In genomic region chr16:4330277-4330882, GRCh38 we compare ENCODE assay signal across 9 cellular contexts. TPM values are rescaled to one million over a fixed set of nuclear protein-coding genes. Genes with fewer than 3 reads are reported as not detected.
DNase-seq lines count a peak whose midpoint lies in the region; ATAC-seq and TF ChIP-seq lines count a peak whose summit lies in the region.
"Had no signal": no experiment of that assay in that cellular context is flagged by ENCODE, and none has a peak within 500 bp of the region (broad histone marks: within the 10 kb centered on the region; RNA-seq: fewer than 3 reads in every experiment).

No MANE protein-coding gene starts in this region.

- H3K9ac ChIP-seq in GM23248: no peak overlapping the region

- peak; percentile 83 to 87 (median 86) for ATAC-seq in natural killer cell
- no peak for ATAC-seq in GM21528 (IDR thresholded peaks at IDR 0.05; ENCODE audit: low FRiP score, unreplicated experiment)

- H3K4me1 ChIP-seq in GM23248 (ENCODE audit: insufficient read depth) (peaks cover 8% of the 10 kb centered on the region; the same call in 1 of the 2 replicates), Peyer's patch (peaks cover 0 to 25% (median 13%) of the 10 kb centered on the region in 4 donors), esophagus squamous epithelium (peaks cover 22 to 48% (median 27%) of the 10 kb centered on the region in 3 donors)

- H2AFZ ChIP-seq in GM23248: no peak overlapping the region

- H3K9me2 ChIP-seq in GM23248 (ENCODE audit: insufficient read depth): no peaks in the 10 kb centered on the region

- H3K9me3 Mint-ChIP-seq in natural killer cell: no peaks in the 10 kb centered on the region
- H3K9me3 Mint-ChIP-seq: IgD-negative memory B cell had no signal

- H3K36me3 ChIP-seq in GM23248 (ENCODE audit: low read depth) (no peaks in the 10 kb centered on the region), Peyer's patch (no peaks in the 10 kb centered on the region), esophagus squamous epithelium (peaks cover 0 to 23% (median 0%) of the 10 kb centered on the region in 3 donors)

- peaks cover 67% of the 10 kb centered on the region for H3K79me2 ChIP-seq in GM23248 (ENCODE audit: insufficient read depth)

- no peak overlapping the region for H3K27ac Mint-ChIP-seq in natural killer cell

- H3K4me1 Mint-ChIP-seq in natural killer cell: peaks cover 0 to 5% of the 10 kb centered on the region in 2 donors

- no peaks in the 10 kb centered on the region; the same call in 1 of the 2 replicates for H4K20me1 ChIP-seq in GM23248 (ENCODE audit: insufficient read depth)

- in situ Hi-C loops in GM23248 (cut with MboI): loop anchor here (5.0 kb wide), 1 partner anchor 43 kb away; no protein-coding TSS in a partner anchor

- 49 to 56% methylated on average over 15 of the region's 15 CpGs for WGBS in GM23248 (ENCODE audit: low coverage in 1 of 2, low lambda C conversion rate in 2 of 2, missing lambda C conversion rate in 2 of 2), 2 experiments
- WGBS in esophagus squamous epithelium, 2 donors: 36 to 48% methylated on average over 3 to 6 of the region's 15 CpGs

- H3K4me3 ChIP-seq in GM23248 (no peak overlapping the region), Peyer's patch (no peak overlapping the region), esophagus squamous epithelium (no peak overlapping the region)

- no peaks in the 10 kb centered on the region for H3K36me3 Mint-ChIP-seq in natural killer cell
- H3K36me3 Mint-ChIP-seq: IgD-negative memory B cell had no signal

- peaks cover 7% of the 10 kb centered on the region for H3F3A ChIP-seq in GM23248 (ENCODE audit: insufficient read depth)

- no peaks in the 10 kb centered on the region for H3K9me3 ChIP-seq in GM23248 (ENCODE audit: low read depth)
- no peaks in the 10 kb centered on the region for H3K9me3 ChIP-seq in Peyer's patch
- H3K9me3 ChIP-seq in esophagus squamous epithelium: no peaks in the 10 kb centered on the region

- no peak overlapping the region for H3K4me2 ChIP-seq in GM23248 (ENCODE audit: unreplicated experiment)

- H3K27me3 Mint-ChIP-seq in natural killer cell (ENCODE audit: low read depth in 2 of 2): peaks cover 0 to 4% of the 10 kb centered on the region in 2 donors

- TF ChIP-seq POLR2A in Peyer's patch (IDR thresholded peaks at IDR 0.05): no peak
- no peak for TF ChIP-seq POLR2A in esophagus squamous epithelium (IDR thresholded peaks at IDR 0.05)

- no peak overlapping the region for H3K4me3 Mint-ChIP-seq in natural killer cell

- intact Hi-C loops in esophagus squamous epithelium (cut with DNase I) (loop anchor here (5.0 kb wide), 1 partner anchor 43 kb away; no protein-coding TSS in a partner anchor), natural killer cell (cut with micrococcal nuclease) (loop anchor here (1.0 kb wide), 1 partner anchor 42 kb away; no protein-coding TSS in a partner anchor)

- H3K27me3 ChIP-seq in GM23248 (replicated peaks; ENCODE audit: insufficient read depth) (no peaks in the 10 kb centered on the region), Peyer's patch (no peaks in the 10 kb centered on the region), esophagus squamous epithelium (peaks cover 0 to 17% (median 0%) of the 10 kb centered on the region in 4 donors)

- DNase-seq in GM23248 (peak; percentile 81), Peyer's patch (peak; percentile 77 to 91 (median 89)), activated T-helper 1 cell treated with Interleukin-2 at 50 U/mL for 16 hours (ENCODE audit: low read depth) (peak; percentile 49), esophagus squamous epithelium (lab: John Stamatoyannopoulos, UW) (no peak), natural killer cell (peak; percentile 75), substantia nigra (lab: John Stamatoyannopoulos, UW) (peak in 46 of 49 donors; percentile 11 to 88 (median 62))

- H3K27ac ChIP-seq in C4-2B: no peak overlapping the region
- no peak overlapping the region for H3K27ac ChIP-seq in GM23248
- no peak overlapping the region for H3K27ac ChIP-seq in Peyer's patch
- peak overlapping the region in 1 of 4 donors; percentile 1 for H3K27ac ChIP-seq in esophagus squamous epithelium
- H3K27ac ChIP-seq in substantia nigra (ENCODE audit: low read depth, low read length, poor library complexity, severe bottlenecking): no peak overlapping the region

- TF ChIP-seq CTCF in C4-2B (conservative IDR thresholded peaks at IDR 0.05) (peak; percentile 92), Peyer's patch (IDR thresholded peaks at IDR 0.05) (peak; percentile 85 to 99 (median 96)), esophagus squamous epithelium (IDR thresholded peaks at IDR 0.05) (peak; percentile 93 to 98 (median 94)), natural killer cell (IDR thresholded peaks at IDR 0.05) (peak; percentile 94)

RNA-seq across cellular contexts. Expression of gene GLIS2, which starts 14.5 kb away (rescaled TPM):
- total RNA-seq in GM23248 (2014; rRNA removed; shearing (Covaris generic)): 2.9 and 3.2 TPM in 2 replicates
- 6.8 and 7.3 TPM in 2 replicates for polyA plus RNA-seq in GM23248 (2016; fragmentation: Nextera tagmentation; extraction: Ambion mirVana)
- total RNA-seq in Peyer's patch (1 to 10 TPM in 3 of 4 donors, under 1 TPM in 1; 0.35 to 3.3 (median 1.7) TPM), esophagus squamous epithelium (1 to 10 TPM in 1 of 4 donors, under 1 TPM in 3; 0.30 to 1.7 (median 0.67) TPM), natural killer cell (under 1 TPM in 2 of 3 donors, not detected in 1; 0.05 to 0.35 TPM)
- polyA plus RNA-seq: IgD-negative memory B cell had no signal

RNA-seq across cellular contexts. Expression of gene PAM16, which starts 20.7 kb away (rescaled TPM):
- total RNA-seq in GM23248 (2014; rRNA removed; shearing (Covaris generic)): 20.4 and 33.0 TPM in 2 replicates
- 74.5 and 78.9 TPM in 2 replicates for polyA plus RNA-seq in GM23248 (2016; fragmentation: Nextera tagmentation; extraction: Ambion mirVana)
- total RNA-seq in Peyer's patch (10 to 100 TPM; 18.2 to 61.4 (median 49.3) TPM), esophagus squamous epithelium (10 to 100 TPM; 29.5 to 40.8 (median 33.2) TPM), natural killer cell (10 to 100 TPM; 29.4 to 42.7 (median 39.0) TPM)

RNA-seq across cellular contexts. Expression of gene VASN, which starts 41.3 kb away (rescaled TPM):
- total RNA-seq in GM23248 (2014; rRNA removed; shearing (Covaris generic)): 223 and 234 TPM in 2 replicates
- polyA plus RNA-seq in GM23248 (2016; fragmentation: Nextera tagmentation; extraction: Ambion mirVana): 160 and 169 TPM in 2 replicates
- total RNA-seq in Peyer's patch (10 to 100 TPM in 2 of 4 donors, 1 to 10 TPM in 2; 2.1 to 18.2 (median 8.4) TPM), esophagus squamous epithelium (10 to 100 TPM in 3 of 4 donors, 1 to 10 TPM in 1; 9.2 to 20.2 (median 14.2) TPM), natural killer cell (under 1 TPM; 0.35 to 0.93 (median 0.78) TPM)

RNA-seq across cellular contexts. Expression of gene TFAP4, which starts 57.6 kb away (rescaled TPM):
- total RNA-seq in GM23248 (2014; rRNA removed; shearing (Covaris generic)): 3.4 and 5.4 TPM in 2 replicates
- polyA plus RNA-seq in GM23248 (2016; fragmentation: Nextera tagmentation; extraction: Ambion mirVana): 0.91 and 1.5 TPM in 2 replicates
- total RNA-seq in Peyer's patch: 10 to 100 TPM in 1 of 4 donors, 1 to 10 TPM in 3; 7.5 to 20.6 (median 8.9) TPM
- total RNA-seq in esophagus squamous epithelium: 1 to 10 TPM; 5.8 to 9.8 (median 9.3) TPM
- 1 to 10 TPM; 6.5 to 9.6 (median 8.9) TPM for total RNA-seq in natural killer cell

Comparison
In these comparisons a context has a peak if more than half of its experiments do, and no peak if none do; other contexts are left out.
1. RNA of gene VASN, which starts 41.3 kb away (total RNA-seq): 223 to 234 TPM in GM23248; 9.2 to 20.2 TPM in esophagus squamous epithelium, 2.1 to 18.2 TPM in Peyer's patch and 0.35 to 0.93 TPM in natural killer cell; every median in the first group is over 10 times any median in the second.
2. Peak in every context shown above with its lines, with median percentiles within 50 percentile points of each other: CTCF ChIP-seq.